Comparison of ENCODE assay signal across 8 cellular contexts in the genomic region with DNA sequence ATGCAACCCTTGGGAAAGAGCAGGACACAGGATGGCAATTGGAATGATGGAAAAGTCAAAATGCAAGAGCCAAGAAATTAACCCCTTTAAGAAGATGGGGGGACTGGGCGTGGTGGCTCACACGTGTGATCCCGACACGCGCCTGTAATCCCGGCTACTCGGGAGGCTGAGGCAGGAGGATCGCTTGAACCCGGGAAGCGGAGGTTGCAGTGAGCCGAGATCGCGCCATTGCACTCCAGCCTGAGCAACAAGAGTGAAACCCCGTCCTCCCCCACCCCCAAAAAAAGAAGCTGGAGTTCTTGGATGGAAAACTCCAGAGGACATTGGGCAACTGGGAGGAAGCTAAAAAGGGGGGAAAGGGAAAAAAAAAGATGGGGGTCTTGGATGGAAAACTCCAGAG. TPM values are rescaled to one million over a fixed set of nuclear protein-coding genes. Genes with fewer than 3 reads are reported as not detected.
DNase-seq lines count a peak whose midpoint lies in the region; ATAC-seq, FAIRE-seq and TF ChIP-seq lines count a peak whose summit lies in the region.
"Not testable (repeated sequence)": the region's sequence is repeated elsewhere in the genome, so short reads cannot be mapped to it uniquely, and the experiment has no call there.

No MANE protein-coding gene starts in this region.

- peaks cover 95% of the 10 kb centered on the region for H3K36me3 Mint-ChIP-seq in activated T-helper 17 cell treated with anti-CD3 and anti-CD28 coated beads, Interleukin-2, amount 50 U/mL, for 72 hours (ENCODE audit: low read depth)
- H3K36me3 Mint-ChIP-seq in naive B cell, result peaks cover 9 to 11% of the 10 kb centered on the region in 2 donors

- CTCF ChIA-PET in A549 (lab: Yijun Ruan, JAX) (interaction anchor here (0.8 to 3.8 kb wide), 2 partner anchors 12 to 28 kb away, joined by 3 to 18 read pairs; no protein-coding TSS in a partner anchor), HCT116 (lab: Charles Lee) (interaction anchor here (0.9 kb wide), 1 partner anchor 28 kb away, joined by 4 read pairs; no protein-coding TSS in a partner anchor)

- not testable (repeated sequence) for H3K9me3 ChIP-seq in A549; HCT116 (ENCODE audit: control insufficient read depth in 1 of 2, insufficient read depth in 1 of 2, low read depth in 1 of 2, low read length in 2 of 2); SK-N-MC (ENCODE audit: low read depth, low read length); smooth muscle cell (replicated peaks; ENCODE audit: low read depth)

- not testable (repeated sequence) for H3K9me2 ChIP-seq in HCT116 (ENCODE audit: insufficient read depth)

- DNase-seq in A549 (ENCODE audit: low read depth in 1 of 2, low spot score in 1 of 2); HCT116 (ENCODE audit: low read depth, low spot score); SK-N-MC (ENCODE audit: low read depth, low spot score); coronary artery (ENCODE audit: low spot score); naive B cell; smooth muscle cell (lab: John Stamatoyannopoulos, UW; ENCODE audit: unreplicated experiment): not testable (repeated sequence)
- peak; percentile 38 for DNase-seq in cardiac septum (ENCODE audit: low spot score)

- intact Hi-C loops in HCT116 (cut with micrococcal nuclease); cardiac septum (cut with DNase I): not testable (repeated sequence)

- not testable (repeated sequence) for H3K4me3 ChIP-seq in A549
- H3K4me3 ChIP-seq in HCT116 (replicated peaks in 1 of 2; ENCODE audit: low read depth in 1 of 2, low read length in 2 of 2) (peak overlapping the region; percentile 80 to 86), SK-N-MC (peak overlapping the region; percentile 95), coronary artery (peak overlapping the region; percentile 93), smooth muscle cell (peak overlapping the region; percentile 82)

- H3K27me3 ChIP-seq in HCT116 (ENCODE audit: insufficient read depth, low read length); smooth muscle cell (ENCODE audit: low read depth): not testable (repeated sequence)

- H3K4me2 ChIP-seq in A549 (peak overlapping the region; percentile 85), HCT116 (ENCODE audit: low read length) (peak overlapping the region; percentile 82), smooth muscle cell (peak overlapping the region; percentile 93)

- not testable (repeated sequence) for BruUV-seq in HCT116 (replicated peaks; lab: Mats Ljungman, UMichigan)

- TF ChIP-seq POLR2A in A549 (IDR thresholded peaks at IDR 0.05; ENCODE audit: low read length); HCT116 (IDR thresholded peaks at IDR 0.05; ENCODE audit: borderline replicate concordance, extremely low read depth, insufficient read depth, insufficient read length): not testable (repeated sequence)

- RAD21 ChIA-PET in HCT116 (lab: Charles Lee; ENCODE audit: low non-redundant PET in 1 of 2, low total read pairs in 2 of 2, uncharacterized antibody in 2 of 2, unreplicated experiment in 2 of 2), result not testable (repeated sequence)

- peaks cover 26% of the 10 kb centered on the region for H4K20me1 ChIP-seq in HCT116 (ENCODE audit: insufficient read depth)
- peaks cover 32% of the 10 kb centered on the region for H4K20me1 ChIP-seq in smooth muscle cell (ENCODE audit: low read depth)

- peaks cover 51% of the 10 kb centered on the region for H3K79me2 ChIP-seq in HCT116 (ENCODE audit: insufficient read depth, low read length)
- peaks cover 64% of the 10 kb centered on the region for H3K79me2 ChIP-seq in smooth muscle cell (ENCODE audit: low read depth)

- not testable (repeated sequence) for FAIRE-seq in A549 (lab: Jason Lieb, UNC)

- peak overlapping the region; percentile 89; the same call in 1 of the 2 replicates for H3K9ac ChIP-seq in HCT116 (ENCODE audit: low read length)
- H3K9ac ChIP-seq in SK-N-MC (ENCODE audit: insufficient read length), result peak overlapping the region; percentile 92
- not testable (repeated sequence) for H3K9ac ChIP-seq in smooth muscle cell (ENCODE audit: low read depth)

- peak overlapping the region; percentile 95 for H3K27ac Mint-ChIP-seq in activated T-helper 17 cell treated with anti-CD3 and anti-CD28 coated beads, Interleukin-2, amount 50 U/mL, for 72 hours
- H3K27ac Mint-ChIP-seq in naive B cell, result peak overlapping the region in 4 of 6 donors; percentile 4 to 85 (median 26)

- H3K4me3 Mint-ChIP-seq in activated T-helper 17 cell treated with anti-CD3 and anti-CD28 coated beads, Interleukin-2, amount 50 U/mL, for 72 hours, result peak overlapping the region; percentile 92
- H3K4me3 Mint-ChIP-seq in naive B cell, result peak overlapping the region in 7 of 8 donors; percentile 53 to 99 (median 77)

- WGBS in A549 (ENCODE audit: missing lambda C conversion rate), result 93% methylated on average over 14 of the region's 14 CpGs
- WGBS in smooth muscle cell (ENCODE audit: low lambda C conversion rate), result 98% methylated on average over 14 of the region's 14 CpGs

- peaks cover 10% of the 10 kb centered on the region for H3K4me1 Mint-ChIP-seq in activated T-helper 17 cell treated with anti-CD3 and anti-CD28 coated beads, Interleukin-2, amount 50 U/mL, for 72 hours
- peaks cover 19 to 48% (median 44%) of the 10 kb centered on the region in 3 donors for H3K4me1 Mint-ChIP-seq in naive B cell

- not testable (repeated sequence) for ATAC-seq in A549; HCT116; activated T-helper 17 cell treated with anti-CD3 and anti-CD28 coated beads, Interleukin-2, amount 50 U/mL, for 72 hours (replicated peaks); naive B cell (ENCODE audit: low read depth in 2 of 2)

- POLR2A ChIA-PET in A549 (lab: Yijun Ruan, JAX), result not testable (repeated sequence)
- POLR2A ChIA-PET in HCT116 (lab: Charles Lee), result interaction anchor here (0.9 to 2.0 kb wide), 2 partner anchors 11 to 19 kb away, joined by 3 to 29 read pairs; no protein-coding TSS in a partner anchor

- H3F3A ChIP-seq in smooth muscle cell (ENCODE audit: low read depth), result peaks cover 23% of the 10 kb centered on the region

- not testable (repeated sequence) for TF ChIP-seq RAD21 in A549 (conservative IDR thresholded peaks at IDR 0.05 in 1 of 2, IDR thresholded peaks at IDR 0.05 in 1 of 2); HCT116 (IDR thresholded peaks at IDR 0.05; ENCODE audit: low read depth)

- not testable (repeated sequence) for TF ChIP-seq EP300 in A549 (IDR thresholded peaks at IDR 0.05)

- not testable (repeated sequence) for H3K9me3 Mint-ChIP-seq in activated T-helper 17 cell treated with anti-CD3 and anti-CD28 coated beads, Interleukin-2, amount 50 U/mL, for 72 hours; naive B cell

- peak overlapping the region; percentile 87 to 96; a peak in 3 of 6 replicates for H3K27ac ChIP-seq in A549
- not testable (repeated sequence) for H3K27ac ChIP-seq in HCT116 (ENCODE audit: low read depth, low read length); SK-N-MC
- peak overlapping the region; percentile 99 to 100 for H3K27ac ChIP-seq in coronary artery
- peak overlapping the region; percentile 90 for H3K27ac ChIP-seq in smooth muscle cell (ENCODE audit: low read depth)

- TF ChIP-seq CTCF in A549 (IDR thresholded peaks at IDR 0.05); HCT116 (IDR thresholded peaks at IDR 0.05 in 2 of 3, conservative IDR thresholded peaks at IDR 0.05 in 1 of 3; ENCODE audit: borderline replicate concordance in 1 of 3, insufficient read depth in 1 of 3, low read depth in 2 of 3, low read length in 2 of 3); coronary artery (IDR thresholded peaks at IDR 0.05); smooth muscle cell (IDR thresholded peaks at IDR 0.05; ENCODE audit: borderline replicate concordance, insufficient read depth, poor library complexity, severe bottlenecking): not testable (repeated sequence)

- H3K36me3 ChIP-seq in HCT116 (ENCODE audit: control insufficient read depth in 1 of 2, insufficient read depth in 2 of 2, low read length in 2 of 2) (peaks cover 27 to 30% of the 10 kb centered on the region in 2 experiments), SK-N-MC (ENCODE audit: insufficient read depth, low read length) (peaks cover 43% of the 10 kb centered on the region), smooth muscle cell (ENCODE audit: low read depth) (peaks cover 22% of the 10 kb centered on the region)

- H3K4me1 ChIP-seq in A549 (peaks cover 22% of the 10 kb centered on the region; the same call in 2 of the 3 replicates), HCT116 (ENCODE audit: control insufficient read depth in 1 of 2, insufficient read depth in 2 of 2, low read length in 2 of 2) (peaks cover 15 to 32% of the 10 kb centered on the region in 2 experiments), smooth muscle cell (ENCODE audit: low read depth) (peaks cover 28% of the 10 kb centered on the region)

- H3K27me3 Mint-ChIP-seq in activated T-helper 17 cell treated with anti-CD3 and anti-CD28 coated beads, Interleukin-2, amount 50 U/mL, for 72 hours; naive B cell: not testable (repeated sequence)

- not testable (repeated sequence) for H2AFZ ChIP-seq in HCT116 (ENCODE audit: low read depth, low read length, poor library complexity, severe bottlenecking); smooth muscle cell (ENCODE audit: low read depth)

RNA-seq across cellular contexts. Expression of gene TPT1, which starts 1.7 kb away (rescaled TPM):
- 3,255 and 3,850 TPM in 2 replicates for polyA plus RNA-seq in A549 (2011; rRNA removed)
- polyA plus RNA-seq in A549 (2012; cell fraction: cytosol; rRNA removed), result 831 and 881 TPM in 2 replicates
- 235 and 371 TPM in 2 replicates for polyA plus RNA-seq in A549 (2012; cell fraction: nucleus; rRNA removed)
- polyA plus RNA-seq in A549 (2017; fragmentation: RNase III; extraction: RNeasy Plus Mini Kit Qiagen cat#74134 plus additional on column Dnase treatment), result 2,037 to 2,646 TPM (median 2,486 TPM) in 3 replicates
- polyA minus RNA-seq in A549 (2011; rRNA and poly(A)+ RNA removed), result 744 and 954 TPM in 2 replicates
- 2,859 TPM for total RNA-seq in HCT116 (2021; ENCODE audit: unreplicated experiment)
- 3,620 and 4,032 TPM in 2 replicates for polyA plus RNA-seq in HCT116 (2012)
- total RNA-seq in activated T-helper 17 cell treated with anti-CD3 and anti-CD28 coated beads, Interleukin-2, amount 50 U/mL, for 72 hours, result 1,000 to 10,000 TPM; 3,139 to 4,606 TPM
- total RNA-seq in cardiac septum, result 3,215 TPM
- 1,000 to 10,000 TPM; 1,189 to 2,468 (median 2,211) TPM for polyA plus RNA-seq in naive B cell (ENCODE audit: low read depth in 6 of 6)
- total RNA-seq in smooth muscle cell, result 3,918 and 4,267 TPM in 2 replicates
- 1,031 and 1,102 TPM in 2 replicates for polyA plus RNA-seq in smooth muscle cell
